Comparison of ENCODE assay signal across 9 cellular contexts in the genomic region with DNA sequence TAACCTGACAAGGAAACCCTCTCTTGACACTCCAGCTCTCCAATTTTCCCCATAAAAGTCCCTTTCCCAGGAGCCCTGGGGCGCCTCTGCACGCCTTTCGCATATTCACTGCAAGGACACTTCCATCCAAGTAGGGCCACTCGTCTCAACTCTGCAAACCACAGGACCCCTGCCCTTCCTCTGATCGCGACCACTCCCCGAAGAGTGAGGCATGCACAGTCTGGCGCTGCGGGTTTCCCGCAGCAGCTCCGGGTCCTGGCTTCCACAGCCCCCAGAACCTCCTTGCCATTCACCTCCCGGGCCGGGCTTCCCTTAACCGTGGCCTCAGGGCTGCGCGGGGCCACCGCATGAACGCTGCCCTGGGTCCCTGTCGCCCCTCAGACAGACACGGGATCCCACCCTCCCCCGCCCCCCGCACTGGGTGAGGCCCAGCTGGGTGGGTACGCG. TPM values are rescaled to one million over a fixed set of nuclear protein-coding genes. Genes with fewer than 3 reads are reported as not detected.
DNase-seq lines count a peak whose midpoint lies in the region; ATAC-seq and TF ChIP-seq lines count a peak whose summit lies in the region.
"Had no signal": no experiment of that assay in that cellular context is flagged by ENCODE, and none has a peak within 500 bp of the region (broad histone marks: within the 10 kb centered on the region; RNA-seq: fewer than 3 reads in every experiment).

No MANE protein-coding gene starts in this region.

- in situ Hi-C loops in astrocyte of the cerebellum (cut with HindIII; ENCODE audit: low sequenced_read_pairs), result no loop called here

- no peak for TF ChIP-seq POLR2A in right lobe of liver (IDR thresholded peaks at IDR 0.05)

- 0% methylated on average over 11 of the region's 24 CpGs for WGBS in right lobe of liver (ENCODE audit: insufficient coverage, low coverage, low lambda C conversion rate, missing lambda C conversion rate)

- peaks cover 4 to 32% (median 16%) of the 10 kb centered on the region in 4 donors for H3K36me3 ChIP-seq in right lobe of liver

- H3K4me1 Mint-ChIP-seq in type B pancreatic cell (ENCODE audit: unreplicated experiment), result peaks cover 43% of the 10 kb centered on the region

- peak overlapping the region; percentile 94 to 96 (median 95) for H3K27ac ChIP-seq in right lobe of liver

- ATAC-seq in GM18498 (IDR thresholded peaks at IDR 0.05; ENCODE audit: unreplicated experiment), result peak; percentile 5
- ATAC-seq in HG03097 (IDR thresholded peaks at IDR 0.05; ENCODE audit: low FRiP score, unreplicated experiment), result peak; percentile 5
- peak in 2 of 4 donors; percentile 2 to 42 for ATAC-seq in right lobe of liver
- ATAC-seq in GM18868 (IDR thresholded peaks at IDR 0.05; ENCODE audit: unreplicated experiment), result no peak
- no peak for ATAC-seq in GM19397 (IDR thresholded peaks at IDR 0.05; ENCODE audit: unreplicated experiment)

- no peaks in the 10 kb centered on the region for H3K27me3 ChIP-seq in right lobe of liver

- no peaks in the 10 kb centered on the region for H3K27me3 Mint-ChIP-seq in type B pancreatic cell

- no peak for TF ChIP-seq CTCF in astrocyte of the cerebellum (IDR thresholded peaks at IDR 0.05; ENCODE audit: low read depth, low read length, missing control alignments)
- TF ChIP-seq CTCF in right lobe of liver (IDR thresholded peaks at IDR 0.05), result no peak
- no peak for TF ChIP-seq CTCF in type B pancreatic cell (conservative IDR thresholded peaks at IDR 0.05)

- intact Hi-C loops in right lobe of liver (cut with DNase I), result no loop called here

- peaks cover 0 to 25% (median 9%) of the 10 kb centered on the region in 4 donors for H3K4me1 ChIP-seq in right lobe of liver

- H3K4me3 ChIP-seq in astrocyte of the cerebellum (ENCODE audit: low read depth, low read length) (peak overlapping the region; percentile 97), right lobe of liver (peak overlapping the region; percentile 73 to 90 (median 88))

- no peaks in the 10 kb centered on the region for H3K9me3 Mint-ChIP-seq in type B pancreatic cell

- H3K4me3 Mint-ChIP-seq in type B pancreatic cell, result peak overlapping the region; percentile 96

- H3K36me3 Mint-ChIP-seq in type B pancreatic cell, result peaks cover 23% of the 10 kb centered on the region

- H3K27ac Mint-ChIP-seq in type B pancreatic cell, result peak overlapping the region; percentile 98

- H3K9me3 ChIP-seq in right lobe of liver, result no peaks in the 10 kb centered on the region

- DNase-seq in astrocyte of the cerebellum (ENCODE audit: low read depth) (no peak), right lobe of liver (no peak), type B pancreatic cell (ENCODE audit: extremely low spot score, unreplicated experiment) (no peak), EL (no peak)

RNA-seq across cellular contexts. Expression of gene ETV3, which starts 0.4 kb away (rescaled TPM):
- total RNA-seq in right lobe of liver (1 to 10 TPM; 4.9 to 7.8 (median 6.5) TPM), type B pancreatic cell (ENCODE audit: low replicate concordance) (41.0 and 90.4 TPM in 2 replicates)

RNA-seq across cellular contexts. Expression of gene ETV3L, which starts 38.2 kb away (rescaled TPM):
- total RNA-seq in right lobe of liver (not detected), type B pancreatic cell (ENCODE audit: low replicate concordance) (not detected in 2 replicates)
- total RNA-seq: T-helper 2 cell treated with Interferon-gamma antibody and Interleukin-4, amounts not matched to agents 100 ng/mL and 5 ng/mL, for 36 hours had no signal

Comparison
In these comparisons a context has a peak if more than half of its experiments do, and no peak if none do; other contexts are left out.
1. ATAC-seq: peak in GM18498 (single experiment) and HG03097 (single experiment); none in GM18868 (single experiment) and GM19397 (single experiment).